ENCODE assay signal across 14 cellular contexts in the genomic region with DNA sequence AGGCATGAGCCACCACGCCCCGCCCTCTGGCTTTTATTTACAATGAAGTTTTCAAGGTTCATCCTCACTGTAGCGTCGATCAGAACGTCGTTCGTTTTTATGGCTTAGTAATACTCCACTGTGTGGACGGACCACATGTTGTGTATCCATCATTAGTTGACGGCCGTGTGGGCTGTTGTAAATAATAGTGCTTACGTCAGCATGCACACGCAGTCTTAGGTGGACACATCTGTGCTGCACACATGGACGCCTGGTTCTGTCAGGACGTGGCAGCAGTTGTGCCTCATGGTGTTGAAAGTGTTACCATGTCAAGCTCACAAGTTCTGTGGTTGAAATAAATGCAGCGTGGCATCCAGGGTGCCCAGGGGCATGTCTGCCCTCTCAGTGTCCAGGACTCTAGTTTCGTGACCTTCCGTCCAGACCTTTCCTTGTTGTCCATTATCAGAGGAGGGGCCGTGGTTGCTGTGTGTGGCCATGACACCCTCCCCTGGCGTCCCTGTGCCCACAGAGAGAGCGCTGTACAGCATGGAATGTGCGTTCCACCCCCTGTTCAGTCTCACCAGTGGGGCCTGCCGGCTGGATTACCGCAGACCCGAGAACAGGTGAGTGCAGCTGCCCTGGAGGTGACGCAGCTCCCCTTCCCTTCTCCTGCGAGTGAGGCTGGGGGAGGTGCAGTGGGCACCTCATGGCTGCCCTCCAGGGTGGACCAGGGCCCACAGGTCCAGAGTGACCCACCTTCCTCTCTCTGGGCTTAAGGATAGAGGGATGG. TPM values are rescaled to one million over a fixed set of nuclear protein-coding genes. Genes with fewer than 3 reads are reported as not detected.
DNase-seq lines count a peak whose midpoint lies in the region; ATAC-seq, FAIRE-seq and TF ChIP-seq lines count a peak whose summit lies in the region.
"Had no signal": no experiment of that assay in that cellular context is flagged by ENCODE, and none has a peak within 500 bp of the region (broad histone marks: within the 10 kb centered on the region; RNA-seq: fewer than 3 reads in every experiment).

No MANE protein-coding gene starts in this region.

- H3K4me1 ChIP-seq in HEK293 (ENCODE audit: control insufficient read depth, insufficient read depth, low read length) (no peaks in the 10 kb centered on the region), GM12878 (ENCODE audit: control insufficient read depth, insufficient read depth, low read length) (no peaks in the 10 kb centered on the region), mesenchymal stem cell (ENCODE audit: control insufficient read depth, insufficient read depth, low read depth, low read length) (no peaks in the 10 kb centered on the region)
- H3K4me1 ChIP-seq: BLaER1, Caco-2, HAP-1 had no signal

- H3K27ac ChIP-seq in HEK293 (ENCODE audit: extremely low read depth, low read depth, low read length) (no peak overlapping the region), GM12878 (ENCODE audit: control insufficient read depth, insufficient read depth) (no peak overlapping the region), mesenchymal stem cell (ENCODE audit: low read length, poor library complexity, severe bottlenecking) (no peak overlapping the region)
- H3K27ac ChIP-seq: BLaER1 had no signal

- SMC1A ChIA-PET in GM12878 (lab: Charles Lee; ENCODE audit: uncharacterized antibody, unreplicated experiment): no interaction called here

- no peak for TF ChIP-seq CTCF in HEK293 (tag by site-specific recombination; IDR thresholded peaks at IDR 0.05)
- no peak for TF ChIP-seq CTCF in GM12878 (IDR thresholded peaks at IDR 0.05 in 2 of 3, conservative IDR thresholded peaks at IDR 0.05 in 1 of 3; ENCODE audit: control insufficient read depth in 2 of 3, extremely low read depth in 1 of 3, insufficient read depth in 1 of 3, low read depth in 3 of 3, low read length in 3 of 3)

- H2BK15ac ChIP-seq in mesenchymal stem cell (ENCODE audit: low read depth, poor library complexity, severe bottlenecking): no peak overlapping the region

- CTCF ChIA-PET in HEK293 (lab: Yijun Ruan, JAX): interaction anchor here (1.6 kb wide), 1 partner anchor 14 kb away, joined by 9 read pairs; no protein-coding TSS in a partner anchor
- CTCF ChIA-PET in GM12878 (lab: Yijun Ruan, JAX): no interaction called here

- H4K8ac ChIP-seq in mesenchymal stem cell (ENCODE audit: low read length): peak overlapping the region; percentile 48

- in situ Hi-C loops in GM12878 (cut with MboI): no loop called here

- peaks cover 60% of the 10 kb centered on the region for H3K79me1 ChIP-seq in mesenchymal stem cell (replicated peaks; ENCODE audit: low read length, poor library complexity, severe bottlenecking)

- H3K4me3 ChIP-seq in HEK293 (ENCODE audit: low read depth, low read length) (no peak overlapping the region), GM12878 (no peak overlapping the region), mesenchymal stem cell (ENCODE audit: insufficient read depth in 1 of 2, low read depth in 1 of 2, low read length in 2 of 2) (peak overlapping the region in 1 of 2 experiments; percentile 19)
- H3K4me3 ChIP-seq: BLaER1, HAP-1 had no signal

- H2BK12ac ChIP-seq in mesenchymal stem cell (ENCODE audit: low read length in 2 of 2): no peak overlapping the region

- H3K4me2 ChIP-seq in GM12878 (ENCODE audit: control insufficient read depth, insufficient read depth) (no peak overlapping the region), mesenchymal stem cell (ENCODE audit: low read length, poor library complexity, severe bottlenecking) (no peak overlapping the region)
- H3K4me2 ChIP-seq: BLaER1 had no signal

- H2BK5ac ChIP-seq in mesenchymal stem cell (ENCODE audit: low read depth, low read length, poor library complexity, severe bottlenecking): no peak overlapping the region

- DNase-seq in GM12878 (ENCODE audit: low read depth, low spot score) (no peak), mesenchymal stem cell (no peak), NCI-H446 treated with DMSO at 0.1 percent for 48 hours (lab: John Stamatoyannopoulos, UW) (no peak), RPMI8226 (no peak)
- DNase-seq: Caco-2; CD8-positive, alpha-beta memory T cell; DND-41; GDM1; GOT3 had no signal

- no peak for TF ChIP-seq EP300 in GM12878 (IDR thresholded peaks at IDR 0.05; ENCODE audit: borderline replicate concordance in 1 of 2, control insufficient read depth in 1 of 2, low read depth in 2 of 2, low read length in 2 of 2)

- no peaks in the 10 kb centered on the region for H3K9me3 ChIP-seq in HEK293 (ENCODE audit: control insufficient read depth, insufficient read depth, low read depth, low read length)
- H3K9me3 ChIP-seq in GM12878 (replicated peaks; ENCODE audit: control insufficient read depth, insufficient read depth, low read length): no peaks in the 10 kb centered on the region
- H3K9me3 ChIP-seq in mesenchymal stem cell (ENCODE audit: control insufficient read depth, low read length): no peaks in the 10 kb centered on the region
- H3K9me3 ChIP-seq: BLaER1, Caco-2, HAP-1 had no signal

- H3K27me3 ChIP-seq in GM12878 (replicated peaks in 1 of 2; ENCODE audit: control insufficient read depth in 2 of 2, insufficient read depth in 2 of 2, low read length in 1 of 2): no peaks in the 10 kb centered on the region
- H3K27me3 ChIP-seq in mesenchymal stem cell (ENCODE audit: control insufficient read depth in 1 of 2, insufficient read depth in 1 of 2, low read length in 2 of 2): no peaks in the 10 kb centered on the region
- H3K27me3 ChIP-seq: BLaER1 had no signal

- peak overlapping the region; percentile 25 for H4K91ac ChIP-seq in mesenchymal stem cell (ENCODE audit: low read length)

- H2BK120ac ChIP-seq in mesenchymal stem cell (ENCODE audit: low read depth, low read length): no peak overlapping the region

- no peaks in the 10 kb centered on the region for H3K79me2 ChIP-seq in GM12878 (ENCODE audit: control insufficient read depth, insufficient read depth, low read length)

- H3K18ac ChIP-seq in mesenchymal stem cell (ENCODE audit: low read depth in 1 of 2, low read length in 2 of 2): peak overlapping the region in 1 of 2 experiments; percentile 18

- peak; percentile 69 for TF ChIP-seq POLR2A in GM12878 (IDR thresholded peaks at IDR 0.05; ENCODE audit: low read depth, low read length)

- peaks cover 4 to 92% of the 10 kb centered on the region in 2 experiments; a peak in 2 of 3 replicates for H3K36me3 ChIP-seq in HEK293 (ENCODE audit: control insufficient read depth in 2 of 2, insufficient read depth in 1 of 2, low read length in 2 of 2)
- peaks cover 39 to 54% of the 10 kb centered on the region in 2 experiments; a peak in 3 of 4 replicates for H3K36me3 ChIP-seq in GM12878 (ENCODE audit: control insufficient read depth in 2 of 2, insufficient read depth in 2 of 2, low read length in 1 of 2)
- H3K36me3 ChIP-seq in mesenchymal stem cell (ENCODE audit: control insufficient read depth in 1 of 2, insufficient read depth in 2 of 2, low read depth in 1 of 2, low read length in 2 of 2): peaks cover 95% of the 10 kb centered on the region in 2 experiments

- ATAC-seq in GM12878: no peak
- ATAC-seq in HG03378 (IDR thresholded peaks at IDR 0.05; ENCODE audit: unreplicated experiment): no peak

- H2AK5ac ChIP-seq in mesenchymal stem cell (ENCODE audit: low read length, severe bottlenecking): no peak overlapping the region

- no peak overlapping the region for H3K4ac ChIP-seq in mesenchymal stem cell (ENCODE audit: low read depth in 1 of 2, low read length in 2 of 2)

- WGBS in GM12878 (ENCODE audit: insufficient coverage, insufficient replicate concordance, low lambda C conversion rate, missing lambda C conversion rate): 96% methylated on average over 26 of the region's 26 CpGs
- 97% methylated on average over 26 of the region's 26 CpGs for WGBS in mesenchymal stem cell

- intact Hi-C loops in GM12878 (cut with micrococcal nuclease; ENCODE audit: unreplicated experiment): no loop called here

- no peak overlapping the region for H3K9ac ChIP-seq in GM12878 (ENCODE audit: control insufficient read depth, insufficient read depth, low read length)
- no peak overlapping the region for H3K9ac ChIP-seq in mesenchymal stem cell (ENCODE audit: low read length)
- H3K9ac ChIP-seq: BLaER1 had no signal

- no peak overlapping the region for H3K23ac ChIP-seq in mesenchymal stem cell (ENCODE audit: low read length in 2 of 2)

- no peak overlapping the region for H3K14ac ChIP-seq in mesenchymal stem cell (ENCODE audit: low read length in 2 of 2)

- no peak for TF ChIP-seq RAD21 in GM12878 (IDR thresholded peaks at IDR 0.05; ENCODE audit: insufficient read depth, low read depth, low read length)

- no TSS peak for BruUV-seq in GM12878 (replicated peaks; lab: Mats Ljungman, UMichigan)

- POLR2A ChIA-PET in HEK293 (lab: Yijun Ruan, JAX) (no interaction called here), GM12878 (lab: Charles Lee) (no interaction called here)

- H2AFZ ChIP-seq in GM12878 (ENCODE audit: control insufficient read depth, low read depth, low read length) (no peak overlapping the region), mesenchymal stem cell (ENCODE audit: low read depth, low read length) (no peak overlapping the region)

- no peaks in the 10 kb centered on the region for H4K20me1 ChIP-seq in GM12878 (ENCODE audit: control insufficient read depth, insufficient read depth)

- RAD21 ChIA-PET in GM12878 (lab: Charles Lee; ENCODE audit: unreplicated experiment): no interaction called here

- FAIRE-seq in GM12878 (lab: Jason Lieb, UNC): no peak
- FAIRE-seq: GM19239 had no signal

RNA-seq across cellular contexts. Expression of gene TCF25, which starts 22.3 kb away (rescaled TPM):
- total RNA-seq in GM12878 (2013; cell fraction: nucleolus; rRNA removed): 211 and 247 TPM in 2 replicates
- total RNA-seq in GM12878 (2014; rRNA removed): 92.1 and 102 TPM in 2 replicates
- total RNA-seq in GM12878 (2014; rRNA removed; fragmentation: Illumina TruSeq; extraction: Trizol): 47.1 and 52.7 TPM in 2 replicates
- total RNA-seq in GM12878 (2021): 110 and 130 TPM in 2 replicates
- 79.7 TPM for polyA plus RNA-seq in GM12878 (2011; ENCODE audit: low read depth)
- polyA plus RNA-seq in GM12878 (2011; rRNA removed): 70.2 and 87.7 TPM in 2 replicates
- polyA plus RNA-seq in GM12878 (2011; cell fraction: cytosol; rRNA removed): 92.9 and 118 TPM in 2 replicates
- 274 and 357 TPM in 2 replicates for polyA plus RNA-seq in GM12878 (2011; cell fraction: nucleus; rRNA removed)
- polyA plus RNA-seq in GM12878 (2012): 148 and 213 TPM in 2 replicates
- 42.7 and 82.1 TPM in 2 replicates for polyA plus RNA-seq in GM12878 (2014; fragmentation: Illumina TruSeq; extraction: Trizol)
- polyA plus RNA-seq in GM12878 (2014; fragmentation: Nextera tagmentation; extraction: Ambion mirVana): 10 to 100 TPM in 1 of 2 experiments, 1 to 10 TPM in 1; 8.4 to 22.5 TPM
- polyA plus RNA-seq in GM12878 (2014; rRNA removed): 119 and 124 TPM in 2 replicates
- polyA plus RNA-seq in GM12878 (2016; fragmentation: Nextera tagmentation; extraction: Ambion mirVana): 10 to 100 TPM; 91.1 to 96.6 TPM
- 51.9 and 78.2 TPM in 2 replicates for polyA minus RNA-seq in GM12878 (2011; rRNA and poly(A)+ RNA removed)
- 28.9 and 36.4 TPM in 2 replicates for polyA minus RNA-seq in GM12878 (2011; cell fraction: cytosol; rRNA and poly(A)+ RNA removed)
- polyA minus RNA-seq in GM12878 (2011; cell fraction: nucleus; rRNA and poly(A)+ RNA removed): 46.1 and 78.6 TPM in 2 replicates
- polyA plus RNA-seq in mesenchymal stem cell (2013, experiment 1 of 2): 222 TPM
- polyA plus RNA-seq in mesenchymal stem cell (2013, experiment 2 of 2): 213 TPM

RNA-seq across cellular contexts. Expression of gene MC1R, which starts 23.0 kb away (rescaled TPM):
- 8.0 and 12.8 TPM in 2 replicates for total RNA-seq in GM12878 (2013; cell fraction: nucleolus; rRNA removed)
- total RNA-seq in GM12878 (2014; rRNA removed) (0.60 and 0.62 TPM in 2 replicates), GM12878 (2014; rRNA removed; fragmentation: Illumina TruSeq; extraction: Trizol) (0.28 and 0.40 TPM in 2 replicates), GM12878 (2021) (0.72 and 1.3 TPM in 2 replicates)
- polyA plus RNA-seq in GM12878 (2011; ENCODE audit: low read depth): 0.55 TPM
- polyA plus RNA-seq in GM12878 (2011; rRNA removed) (0.68 and 1.0 TPM in 2 replicates), GM12878 (2014; fragmentation: Illumina TruSeq; extraction: Trizol) (0.50 TPM in 1 of 2 replicates, not detected in the other), GM12878 (2014; fragmentation: Nextera tagmentation; extraction: Ambion mirVana) (under 1 TPM; 0.06 to 0.07 TPM), GM12878 (2014; rRNA removed) (1.8 and 2.3 TPM in 2 replicates), GM12878 (2016; fragmentation: Nextera tagmentation; extraction: Ambion mirVana) (under 1 TPM; 0.18 to 0.40 TPM)
- polyA plus RNA-seq in GM12878 (2011; cell fraction: cytosol; rRNA removed): 1.3 and 1.5 TPM in 2 replicates
- polyA plus RNA-seq in GM12878 (2011; cell fraction: nucleus; rRNA removed): 11.5 and 15.2 TPM in 2 replicates
- polyA plus RNA-seq in GM12878 (2012): 0.44 and 1.2 TPM in 2 replicates
- polyA minus RNA-seq in GM12878 (2011; rRNA and poly(A)+ RNA removed): 1.8 and 2.8 TPM in 2 replicates
- 0.40 and 1.4 TPM in 2 replicates for polyA minus RNA-seq in GM12878 (2011; cell fraction: cytosol; rRNA and poly(A)+ RNA removed)
- 1.8 and 4.1 TPM in 2 replicates for polyA minus RNA-seq in GM12878 (2011; cell fraction: nucleus; rRNA and poly(A)+ RNA removed)
- 5.5 TPM for polyA plus RNA-seq in mesenchymal stem cell (2013, experiment 1 of 2)
- polyA plus RNA-seq in mesenchymal stem cell (2013, experiment 2 of 2): 5.1 TPM

RNA-seq across cellular contexts. Expression of gene TUBB3, which starts 27.5 kb away (rescaled TPM):
- 1.7 TPM in 1 of 2 replicates, not detected in the other for total RNA-seq in GM12878 (2013; cell fraction: nucleolus; rRNA removed)
- total RNA-seq in GM12878 (2014; rRNA removed): 1.3 and 1.6 TPM in 2 replicates
- total RNA-seq in GM12878 (2014; rRNA removed; fragmentation: Illumina TruSeq; extraction: Trizol): 0.49 and 0.69 TPM in 2 replicates
- total RNA-seq in GM12878 (2021): 1.6 and 2.3 TPM in 2 replicates
- 0.29 TPM for polyA plus RNA-seq in GM12878 (2011; ENCODE audit: low read depth)
- polyA plus RNA-seq in GM12878 (2011; rRNA removed): 0.19 and 0.58 TPM in 2 replicates
- 0.52 and 1.0 TPM in 2 replicates for polyA plus RNA-seq in GM12878 (2011; cell fraction: cytosol; rRNA removed)
- polyA plus RNA-seq in GM12878 (2011; cell fraction: nucleus; rRNA removed): 1.8 TPM in 2 replicates
- 1.0 and 1.3 TPM in 2 replicates for polyA plus RNA-seq in GM12878 (2012)
- polyA plus RNA-seq in GM12878 (2014; fragmentation: Illumina TruSeq; extraction: Trizol): 0.32 TPM in 1 of 2 replicates, not detected in the other
- polyA plus RNA-seq in GM12878 (2014; fragmentation: Nextera tagmentation; extraction: Ambion mirVana): under 1 TPM in 1 of 2 experiments, not detected in 1; 0.09 TPM
- polyA plus RNA-seq in GM12878 (2014; rRNA removed): 0.50 and 0.86 TPM in 2 replicates
- 1 to 10 TPM; 1.3 to 2.5 TPM for polyA plus RNA-seq in GM12878 (2016; fragmentation: Nextera tagmentation; extraction: Ambion mirVana)
- 0.51 and 1.4 TPM in 2 replicates for polyA minus RNA-seq in GM12878 (2011; rRNA and poly(A)+ RNA removed)
- 0.67 TPM in 1 of 2 replicates, not detected in the other for polyA minus RNA-seq in GM12878 (2011; cell fraction: cytosol; rRNA and poly(A)+ RNA removed)
- 0.60 TPM in 1 of 2 replicates, not detected in the other for polyA minus RNA-seq in GM12878 (2011; cell fraction: nucleus; rRNA and poly(A)+ RNA removed)
- 136 TPM for polyA plus RNA-seq in mesenchymal stem cell (2013, experiment 1 of 2)
- 135 TPM for polyA plus RNA-seq in mesenchymal stem cell (2013, experiment 2 of 2)
- polyA plus RNA-seq: CD8-positive, alpha-beta memory T cell had no signal

RNA-seq across cellular contexts. Expression of gene DEF8, which starts 52.9 kb away (rescaled TPM):
- 34.0 and 49.6 TPM in 2 replicates for total RNA-seq in GM12878 (2013; cell fraction: nucleolus; rRNA removed)
- total RNA-seq in GM12878 (2014; rRNA removed) (88.3 and 98.2 TPM in 2 replicates), GM12878 (2014; rRNA removed; fragmentation: Illumina TruSeq; extraction: Trizol) (35.3 and 38.6 TPM in 2 replicates), GM12878 (2021) (63.8 and 72.1 TPM in 2 replicates)
- 27.4 TPM for polyA plus RNA-seq in GM12878 (2011; ENCODE audit: low read depth)
- polyA plus RNA-seq in GM12878 (2011; rRNA removed) (14.4 and 27.9 TPM in 2 replicates), GM12878 (2014; fragmentation: Illumina TruSeq; extraction: Trizol) (13.5 and 28.8 TPM in 2 replicates), GM12878 (2014; fragmentation: Nextera tagmentation; extraction: Ambion mirVana) (10 to 100 TPM; 17.0 to 33.5 TPM), GM12878 (2014; rRNA removed) (80.6 and 124 TPM in 2 replicates), GM12878 (2016; fragmentation: Nextera tagmentation; extraction: Ambion mirVana) (10 to 100 TPM; 63.2 to 64.1 TPM)
- polyA plus RNA-seq in GM12878 (2011; cell fraction: cytosol; rRNA removed): 53.1 and 56.5 TPM in 2 replicates
- 93.4 and 142 TPM in 2 replicates for polyA plus RNA-seq in GM12878 (2011; cell fraction: nucleus; rRNA removed)
- 26.0 and 37.6 TPM in 2 replicates for polyA plus RNA-seq in GM12878 (2012)
- 19.9 and 23.1 TPM in 2 replicates for polyA minus RNA-seq in GM12878 (2011; rRNA and poly(A)+ RNA removed)
- 14.2 and 15.2 TPM in 2 replicates for polyA minus RNA-seq in GM12878 (2011; cell fraction: cytosol; rRNA and poly(A)+ RNA removed)
- 9.8 and 24.4 TPM in 2 replicates for polyA minus RNA-seq in GM12878 (2011; cell fraction: nucleus; rRNA and poly(A)+ RNA removed)
- 68.5 TPM for polyA plus RNA-seq in mesenchymal stem cell (2013, experiment 1 of 2)
- 65.6 TPM for polyA plus RNA-seq in mesenchymal stem cell (2013, experiment 2 of 2)
